In the genomic region with DNA sequence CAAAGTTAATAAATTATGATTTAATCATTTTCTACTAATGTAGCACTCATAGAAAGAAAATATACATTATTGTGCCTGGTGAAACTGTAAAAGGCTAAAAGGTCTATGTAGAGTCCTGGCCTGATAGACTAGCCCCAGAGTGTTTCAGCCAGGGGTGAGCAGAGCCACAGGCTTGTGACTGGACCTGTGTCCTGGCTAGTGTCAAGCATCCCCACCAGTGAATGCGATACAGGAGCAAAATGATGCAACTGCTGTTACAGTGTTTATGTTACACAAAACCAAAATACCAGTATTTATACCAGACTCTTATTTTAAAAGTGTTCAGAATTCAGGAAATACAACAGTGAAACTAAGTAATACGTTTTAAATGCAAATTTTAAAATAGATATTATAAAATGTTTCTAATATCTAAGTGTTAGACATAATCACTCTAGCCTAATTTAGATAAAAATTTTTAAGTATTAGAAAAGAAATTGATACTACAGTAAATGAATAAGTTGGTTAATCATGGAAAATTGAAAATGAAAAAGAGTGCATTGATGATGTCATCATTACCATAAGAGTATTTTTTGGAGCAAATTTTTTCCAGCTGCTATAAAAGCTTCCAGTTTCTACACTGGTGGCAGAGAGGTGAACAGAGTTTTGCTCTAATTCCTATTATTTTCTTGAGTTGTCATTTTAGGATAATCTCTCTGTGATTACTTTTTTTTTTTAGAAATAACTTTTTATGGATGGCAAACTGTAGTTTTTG, we compare ENCODE assay signal across 1 cellular context.
A peak's percentile ranks its signal among the peaks of the same experiment; 100 is the strongest.
TF ChIP-seq lines count a peak whose summit lies in the region.

No MANE protein-coding gene starts in this region.

TF ChIP-seq in GM12878, 131 proteins besides CTCF, POLR2A, EP300 and RAD21:
- TF ChIP-seq RUNX3 (IDR thresholded peaks at IDR 0.05; ENCODE audit: low read length) (no peak), ATF7 (IDR thresholded peaks at IDR 0.05; ENCODE audit: low read depth) (0 out of 2 replicates have a peak, but pooled peaks have one; percentile 57)
